9 cellular contexts compared by ENCODE assay signal in the genomic region with DNA sequence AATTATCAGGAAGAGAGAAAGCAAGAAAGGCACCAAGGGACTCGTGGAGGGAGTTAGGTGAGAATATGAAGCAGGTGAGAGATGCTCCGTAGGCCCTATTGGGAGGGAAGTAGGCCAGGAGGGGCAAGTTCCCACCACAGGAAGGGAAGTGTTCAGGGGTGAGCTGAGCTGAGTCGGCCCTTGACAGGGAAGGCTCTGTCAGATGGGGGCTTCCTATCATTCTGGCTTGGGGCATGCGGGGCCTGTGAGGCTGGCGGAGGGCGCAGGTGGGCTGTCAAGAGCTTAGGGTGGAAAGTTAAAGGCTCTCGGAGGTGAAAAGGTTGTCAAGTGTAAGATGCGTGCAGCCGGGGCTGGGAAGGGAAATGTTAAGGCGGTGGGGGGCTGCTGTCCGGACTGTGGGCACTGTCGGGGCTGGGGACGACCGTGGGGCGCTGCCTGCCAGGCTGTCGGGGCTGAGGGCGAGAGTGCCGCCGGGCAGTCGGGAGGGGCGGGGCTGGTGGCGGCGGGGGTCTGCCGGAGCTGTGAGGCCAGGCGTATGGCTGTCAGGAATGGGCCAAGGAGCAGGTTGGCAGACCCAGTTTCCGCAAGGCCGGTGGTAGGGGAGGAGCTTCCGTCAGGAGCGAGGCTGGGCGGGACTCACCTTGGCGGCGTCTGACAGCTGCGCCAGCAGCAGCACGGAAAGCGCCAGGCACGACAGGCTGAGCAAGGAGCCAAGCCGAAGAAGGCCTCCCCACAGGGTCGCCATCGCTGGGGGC. TPM values are rescaled to one million over a fixed set of nuclear protein-coding genes. Genes with fewer than 3 reads are reported as not detected.
A peak's percentile ranks its signal among the peaks of the same experiment; 100 is the strongest.
DNase-seq lines count a peak whose midpoint lies in the region; ATAC-seq lines count a peak whose summit lies in the region.
"Had no signal": no experiment of that assay in that cellular context is flagged by ENCODE, and none has a peak within 500 bp of the region (broad histone marks: within the 10 kb centered on the region; RNA-seq: fewer than 3 reads in every experiment).

No MANE protein-coding gene starts in this region.

- H2BK12ac ChIP-seq in mesenchymal stem cell (ENCODE audit: low read length in 2 of 2), result peak overlapping the region in 1 of 2 experiments; percentile 33

- H3K4me1 ChIP-seq in duodenal mucosa (ENCODE audit: control insufficient read depth in 1 of 2, insufficient read depth in 2 of 2, low read length in 2 of 2) (peaks cover 32% of the 10 kb centered on the region in 2 donors), mesenchymal stem cell (ENCODE audit: control insufficient read depth, insufficient read depth, low read depth, low read length) (peaks cover 6% of the 10 kb centered on the region)

- H4K8ac ChIP-seq in mesenchymal stem cell (ENCODE audit: low read length), result peak overlapping the region; percentile 99

- peaks cover 38% of the 10 kb centered on the region for H3K4me1 Mint-ChIP-seq in activated CD4-positive, alpha-beta memory T cell treated with anti-CD3 and anti-CD28 coated beads for 36 hours (ENCODE audit: low read depth)

- H3K36me3 Mint-ChIP-seq in activated CD4-positive, alpha-beta memory T cell treated with anti-CD3 and anti-CD28 coated beads for 36 hours, result peaks cover 2% of the 10 kb centered on the region

- H3K79me1 ChIP-seq in mesenchymal stem cell (replicated peaks; ENCODE audit: low read length, poor library complexity, severe bottlenecking), result peaks cover 15% of the 10 kb centered on the region

- H3K9me3 ChIP-seq in duodenal mucosa (ENCODE audit: control insufficient read depth in 1 of 2, low read length in 2 of 2) (no peaks in the 10 kb centered on the region), mesenchymal stem cell (ENCODE audit: control insufficient read depth, low read length) (no peaks in the 10 kb centered on the region)

- H3K4me3 ChIP-seq in duodenal mucosa (ENCODE audit: low read depth in 1 of 2, low read length in 2 of 2) (peak overlapping the region; percentile 87 to 93), mesenchymal stem cell (ENCODE audit: insufficient read depth in 1 of 2, low read depth in 1 of 2, low read length in 2 of 2) (peak overlapping the region; percentile 92 to 98)

- ATAC-seq in HG03432 (IDR thresholded peaks at IDR 0.05; ENCODE audit: unreplicated experiment), result peak; percentile 70

- H4K91ac ChIP-seq in mesenchymal stem cell (ENCODE audit: low read length), result peak overlapping the region; percentile 87

- H3K18ac ChIP-seq in mesenchymal stem cell (ENCODE audit: low read depth in 1 of 2, low read length in 2 of 2), result peak overlapping the region; percentile 71 to 96

- WGBS in mesenchymal stem cell, result 5% methylated on average over 32 of the region's 39 CpGs

- H2BK5ac ChIP-seq in mesenchymal stem cell (ENCODE audit: low read depth, low read length, poor library complexity, severe bottlenecking), result peak overlapping the region; percentile 26

- POLR2A ChIA-PET in activated CD4-positive, alpha-beta memory T cell treated with anti-CD3 and anti-CD28 coated beads for 36 hours (lab: Charles Lee), result interaction anchor here (1.0 to 2.6 kb wide), 5 partner anchors 49 to 497 kb away, joined by 3 to 21 read pairs (median 9); a partner anchor contains a TSS

- peak overlapping the region; percentile 95 for H3K4me2 ChIP-seq in mesenchymal stem cell (ENCODE audit: low read length, poor library complexity, severe bottlenecking)

- H2BK15ac ChIP-seq in mesenchymal stem cell (ENCODE audit: low read depth, poor library complexity, severe bottlenecking), result peak overlapping the region; percentile 94

- CTCF ChIA-PET in activated CD4-positive, alpha-beta memory T cell treated with anti-CD3 and anti-CD28 coated beads for 36 hours (lab: Charles Lee), result interaction anchor here (0.7 to 2.5 kb wide), 9 partner anchors 49 to 543 kb away, joined by 3 to 30 read pairs (median 3); a partner anchor contains a TSS

- H3K27ac ChIP-seq in duodenal mucosa (ENCODE audit: low read depth, low read length) (peak overlapping the region; percentile 97), mesenchymal stem cell (ENCODE audit: low read length, poor library complexity, severe bottlenecking) (peak overlapping the region; percentile 52)

- peak overlapping the region; percentile 94 for H3K4me3 Mint-ChIP-seq in activated CD4-positive, alpha-beta memory T cell treated with anti-CD3 and anti-CD28 coated beads for 36 hours

- H3K36me3 ChIP-seq in duodenal mucosa (ENCODE audit: control insufficient read depth in 1 of 2, insufficient read depth in 2 of 2, low read length in 2 of 2) (no peaks in the 10 kb centered on the region), mesenchymal stem cell (ENCODE audit: control insufficient read depth in 1 of 2, insufficient read depth in 2 of 2, low read depth in 1 of 2, low read length in 2 of 2) (peaks cover 0 to 2% of the 10 kb centered on the region in 2 experiments)

- no peaks in the 10 kb centered on the region for H3K9me3 Mint-ChIP-seq in activated CD4-positive, alpha-beta memory T cell treated with anti-CD3 and anti-CD28 coated beads for 36 hours

- no peak overlapping the region for H2AK5ac ChIP-seq in mesenchymal stem cell (ENCODE audit: low read length, severe bottlenecking)

- DNase-seq in Ammon's horn (ENCODE audit: low spot score) (peak; percentile 81), GM19238 (ENCODE audit: insufficient read length, low spot score) (peak; percentile 65), NCI-H460 (ENCODE audit: extremely low read depth, low read depth) (peak; percentile 50), mesenchymal stem cell (no peak)
- peak; percentile 87 for DNase-seq in activated CD4-positive, alpha-beta memory T cell treated with anti-CD3 and anti-CD28 coated beads for 36 hours
- peak; percentile 66 to 68 for DNase-seq in stimulated activated CD8-positive, alpha-beta memory T cell treated with anti-CD3 and anti-CD28 coated beads, Interleukin-15, amount 100 ng/mL, for 48 hours (ENCODE audit: low read depth in 2 of 2)

- H3K27me3 ChIP-seq in duodenal mucosa (ENCODE audit: control insufficient read depth in 1 of 2, insufficient read depth in 2 of 2, low read length in 2 of 2), result no peaks in the 10 kb centered on the region
- no peaks in the 10 kb centered on the region for H3K27me3 ChIP-seq in mesenchymal stem cell (ENCODE audit: control insufficient read depth in 1 of 2, insufficient read depth in 1 of 2, low read length in 2 of 2)

- H2BK120ac ChIP-seq in mesenchymal stem cell (ENCODE audit: low read depth, low read length), result peak overlapping the region; percentile 30

- H3K4ac ChIP-seq in mesenchymal stem cell (ENCODE audit: low read depth in 1 of 2, low read length in 2 of 2), result peak overlapping the region; percentile 71 to 78

- peak overlapping the region; percentile 85 for H2AFZ ChIP-seq in mesenchymal stem cell (ENCODE audit: low read depth, low read length)

- no peaks in the 10 kb centered on the region for H3K27me3 Mint-ChIP-seq in activated CD4-positive, alpha-beta memory T cell treated with anti-CD3 and anti-CD28 coated beads for 36 hours

- H3K27ac Mint-ChIP-seq in activated CD4-positive, alpha-beta memory T cell treated with anti-CD3 and anti-CD28 coated beads for 36 hours, result peak overlapping the region; percentile 90

- intact Hi-C loops in activated CD4-positive, alpha-beta memory T cell treated with anti-CD3 and anti-CD28 coated beads for 36 hours (cut with micrococcal nuclease), result loop anchor here (1.0 to 5.0 kb wide), 5 partner anchors 38 to 349 kb away; a partner anchor contains a TSS

- H3K23ac ChIP-seq in mesenchymal stem cell (ENCODE audit: low read length in 2 of 2), result no peak overlapping the region

- H3K14ac ChIP-seq in mesenchymal stem cell (ENCODE audit: low read length in 2 of 2), result peak overlapping the region in 1 of 2 experiments; percentile 13

- H3K9ac ChIP-seq in duodenal mucosa (ENCODE audit: low read depth in 1 of 2, low read length in 2 of 2) (peak overlapping the region; percentile 90 to 94), mesenchymal stem cell (ENCODE audit: low read length) (peak overlapping the region; percentile 98)

RNA-seq across cellular contexts. Expression of a gene that starts 0.5 kb away (rescaled TPM):
- total RNA-seq in NCI-H460 (2014; rRNA removed; shearing (Covaris generic)), result 21.0 and 23.2 TPM in 2 replicates
- 21.1 and 30.6 TPM in 2 replicates for polyA plus RNA-seq in NCI-H460 (2014; cell fraction: nucleus; rRNA removed)
- total RNA-seq in activated CD4-positive, alpha-beta memory T cell treated with anti-CD3 and anti-CD28 coated beads for 36 hours, result 10 to 100 TPM; 17.5 to 19.1 TPM
- 40.0 TPM for polyA plus RNA-seq in mesenchymal stem cell (2013, experiment 1 of 2)
- 39.1 TPM for polyA plus RNA-seq in mesenchymal stem cell (2013, experiment 2 of 2)

RNA-seq across cellular contexts. Expression of a gene that starts 20.9 kb away (rescaled TPM):
- not detected in 2 replicates for total RNA-seq in NCI-H460 (2014; rRNA removed; shearing (Covaris generic))
- not detected in 2 replicates for polyA plus RNA-seq in NCI-H460 (2014; cell fraction: nucleus; rRNA removed)
- not detected for total RNA-seq in activated CD4-positive, alpha-beta memory T cell treated with anti-CD3 and anti-CD28 coated beads for 36 hours
- not detected for polyA plus RNA-seq in mesenchymal stem cell (2013, experiment 1 of 2)
- polyA plus RNA-seq in mesenchymal stem cell (2013, experiment 2 of 2), result not detected
- total RNA-seq: LHCN-M2 had no signal

RNA-seq across cellular contexts. Expression of a gene that starts 31.0 kb away (rescaled TPM):
- not detected in 2 replicates for total RNA-seq in NCI-H460 (2014; rRNA removed; shearing (Covaris generic))
- not detected in 2 replicates for polyA plus RNA-seq in NCI-H460 (2014; cell fraction: nucleus; rRNA removed)
- total RNA-seq in activated CD4-positive, alpha-beta memory T cell treated with anti-CD3 and anti-CD28 coated beads for 36 hours, result not detected
- polyA plus RNA-seq in mesenchymal stem cell (2013, experiment 1 of 2), result not detected
- polyA plus RNA-seq in mesenchymal stem cell (2013, experiment 2 of 2), result not detected
- total RNA-seq: LHCN-M2 had no signal

RNA-seq across cellular contexts. Expression of a gene that starts 40.1 kb away (rescaled TPM):
- total RNA-seq in NCI-H460 (2014; rRNA removed; shearing (Covaris generic)), result 13.5 and 14.8 TPM in 2 replicates
- 27.0 and 54.7 TPM in 2 replicates for polyA plus RNA-seq in NCI-H460 (2014; cell fraction: nucleus; rRNA removed)
- 1 to 10 TPM; 2.7 to 2.9 TPM for total RNA-seq in activated CD4-positive, alpha-beta memory T cell treated with anti-CD3 and anti-CD28 coated beads for 36 hours
- 8.6 TPM for polyA plus RNA-seq in mesenchymal stem cell (2013, experiment 1 of 2)
- 8.6 TPM for polyA plus RNA-seq in mesenchymal stem cell (2013, experiment 2 of 2)

RNA-seq across cellular contexts. Expression of a gene that starts 52.8 kb away (rescaled TPM):
- 41.0 and 41.5 TPM in 2 replicates for total RNA-seq in NCI-H460 (2014; rRNA removed; shearing (Covaris generic))
- polyA plus RNA-seq in NCI-H460 (2014; cell fraction: nucleus; rRNA removed), result 35.6 and 52.7 TPM in 2 replicates
- 10 to 100 TPM; 37.9 to 39.9 TPM for total RNA-seq in activated CD4-positive, alpha-beta memory T cell treated with anti-CD3 and anti-CD28 coated beads for 36 hours
- 31.4 TPM for polyA plus RNA-seq in mesenchymal stem cell (2013, experiment 1 of 2)
- polyA plus RNA-seq in mesenchymal stem cell (2013, experiment 2 of 2), result 30.7 TPM
